Comparison of ENCODE assay signal across 13 cellular contexts in genomic region chr3:127682576-127682975, GRCh38. TPM values are rescaled to one million over a fixed set of nuclear protein-coding genes. Genes with fewer than 3 reads are reported as not detected.
A peak's percentile ranks its signal among the peaks of the same experiment; 100 is the strongest.
DNase-seq lines count a peak whose midpoint lies in the region; ATAC-seq, FAIRE-seq and TF ChIP-seq lines count a peak whose summit lies in the region.
"Had no signal": no experiment of that assay in that cellular context is flagged by ENCODE, and none has a peak within 500 bp of the region (broad histone marks: within the 10 kb centered on the region; RNA-seq: fewer than 3 reads in every experiment).

No MANE protein-coding gene starts in this region.

- no peak for FAIRE-seq in kidney (lab: Jason Lieb, UNC)

- H3K27ac ChIP-seq in kidney (ENCODE audit: low read depth in 2 of 2, low read length in 2 of 2), result no peak overlapping the region
- H3K27ac ChIP-seq: transverse colon had no signal

- DNase-seq in activated CD4-positive, CD25-positive, alpha-beta regulatory T cell treated with anti-CD3 and anti-CD28 coated beads, Interleukin-2, amount 50 U/mL, for 72 hours, result peak; percentile 11
- DNase-seq in activated CD4-positive, CD25-positive, alpha-beta regulatory T cell (lab: John Stamatoyannopoulos, UW), result no peak
- DNase-seq in NT2/D1 (ENCODE audit: low read depth, low spot score) (no peak), kidney (peak; percentile 58), superior temporal gyrus (ENCODE audit: extremely low spot score) (no peak), Kasumi-1 (lab: John Stamatoyannopoulos, UW) (no peak)
- peak; percentile 18 for DNase-seq in stimulated activated CD8-positive, alpha-beta memory T cell treated with anti-CD3 and anti-CD28 coated beads, Interleukin-4, amount 100 ng/mL, for 48 hours
- DNase-seq: 8988T; activated naive CD4-positive, alpha-beta T cell; foreskin fibroblast; NCI-H2107; transverse colon had no signal

- no peaks in the 10 kb centered on the region for H3K27me3 ChIP-seq in NT2/D1 (ENCODE audit: insufficient read depth, insufficient read length)
- H3K27me3 ChIP-seq: transverse colon had no signal

- no peak for TF ChIP-seq CTCF in kidney (IDR thresholded peaks at IDR 0.05; ENCODE audit: borderline replicate concordance, extremely low read depth, insufficient read depth)

- no peak for ATAC-seq in HG03196 (IDR thresholded peaks at IDR 0.05; ENCODE audit: unreplicated experiment)

- H3K36me3 ChIP-seq in NT2/D1 (ENCODE audit: insufficient read depth, insufficient read length, low read length) (no peaks in the 10 kb centered on the region), kidney (ENCODE audit: control insufficient read depth in 1 of 2, insufficient read depth in 2 of 2, low read length in 2 of 2) (no peaks in the 10 kb centered on the region)
- H3K36me3 ChIP-seq: transverse colon had no signal

- H3K4me1 ChIP-seq in NT2/D1 (ENCODE audit: insufficient read depth, insufficient read length), result peaks cover 5% of the 10 kb centered on the region
- no peaks in the 10 kb centered on the region for H3K4me1 ChIP-seq in kidney (ENCODE audit: control insufficient read depth in 1 of 2, insufficient read depth in 1 of 2, low read depth in 1 of 2, low read length in 2 of 2)
- H3K4me1 ChIP-seq: transverse colon had no signal

- H3K9me3 ChIP-seq in NT2/D1 (ENCODE audit: insufficient read depth, low read length) (no peaks in the 10 kb centered on the region), kidney (ENCODE audit: control insufficient read depth in 1 of 2, low read length in 2 of 2) (no peaks in the 10 kb centered on the region)
- H3K9me3 ChIP-seq: transverse colon had no signal

- H3K9ac ChIP-seq in NT2/D1 (ENCODE audit: insufficient read length, low read depth), result peak overlapping the region; percentile 8
- H3K9ac ChIP-seq in kidney (ENCODE audit: low read length in 2 of 2), result no peak overlapping the region

- intact Hi-C loops in kidney (cut with DNase I), result no loop called here

- H3K4me3 ChIP-seq in NT2/D1 (ENCODE audit: insufficient read length, low read depth) (no peak overlapping the region), kidney (ENCODE audit: low read length in 2 of 2) (no peak overlapping the region)
- H3K4me3 ChIP-seq: transverse colon had no signal

RNA-seq across cellular contexts. Expression of gene ABTB1, which starts 9.8 kb away (rescaled TPM):
- total RNA-seq in kidney, result 29.2 TPM
- 43.2 TPM for polyA plus RNA-seq in kidney (ENCODE audit: insufficient read depth, low read depth, low replicate concordance)

RNA-seq across cellular contexts. Expression of gene PODXL2, which starts 53.6 kb away (rescaled TPM):
- 7.4 TPM for total RNA-seq in kidney
- 10.5 TPM for polyA plus RNA-seq in kidney (ENCODE audit: insufficient read depth, low read depth, low replicate concordance)

Comparison
In these comparisons a context has a peak if more than half of its experiments do, and no peak if none do; other contexts are left out.
1. DNase-seq: peak in activated CD4-positive, CD25-positive, alpha-beta regulatory T cell treated with anti-CD3 and anti-CD28 coated beads, Interleukin-2, amount 50 U/mL, for 72 hours (single experiment), kidney (single experiment) and stimulated activated CD8-positive, alpha-beta memory T cell treated with anti-CD3 and anti-CD28 coated beads, Interleukin-4, amount 100 ng/mL, for 48 hours (single experiment); none in activated CD4-positive, CD25-positive, alpha-beta regulatory T cell (0 of 4), NT2/D1 (single experiment), superior temporal gyrus (single experiment) and Kasumi-1 (0 of 2).